In genomic region chr9:90142580-90142979, GRCh38 we compare ENCODE assay signal across 8 cellular contexts.
A peak's percentile ranks its signal among the peaks of the same experiment; 100 is the strongest.
DNase-seq lines count a peak whose midpoint lies in the region; ATAC-seq and TF ChIP-seq lines count a peak whose summit lies in the region.

No MANE protein-coding gene starts in this region.

- peaks cover 0 to 3% (median 0%) of the 10 kb centered on the region in 3 experiments for H3K9me3 ChIP-seq in naive thymus-derived CD4-positive, alpha-beta T cell (ENCODE audit: control insufficient read depth in 2 of 3, low read length in 3 of 3)
- no peaks in the 10 kb centered on the region for H3K9me3 ChIP-seq in thyroid gland

- H3K27me3 ChIP-seq in naive thymus-derived CD4-positive, alpha-beta T cell (ENCODE audit: control insufficient read depth in 2 of 2, insufficient read depth in 2 of 2, low read length in 2 of 2): no peaks in the 10 kb centered on the region
- no peaks in the 10 kb centered on the region for H3K27me3 ChIP-seq in thyroid gland

- TF ChIP-seq POLR2A in thyroid gland (IDR thresholded peaks at IDR 0.05): no peak

- no peaks in the 10 kb centered on the region for H3K4me1 ChIP-seq in naive thymus-derived CD4-positive, alpha-beta T cell (ENCODE audit: control insufficient read depth in 2 of 2, insufficient read depth in 2 of 2, low read length in 2 of 2)
- no peaks in the 10 kb centered on the region for H3K4me1 ChIP-seq in thyroid gland

- POLR2A ChIA-PET in naive thymus-derived CD4-positive, alpha-beta T cell (lab: Charles Lee): no interaction called here

- H3K9me3 Mint-ChIP-seq in naive thymus-derived CD4-positive, alpha-beta T cell: peaks cover 0 to 11% (median 3%) of the 10 kb centered on the region in 11 donors

- CTCF ChIA-PET in naive thymus-derived CD4-positive, alpha-beta T cell (lab: Charles Lee): interaction anchor here (0.7 to 2.6 kb wide), 4 partner anchors 84 to 728 kb away, joined by 3 to 8 read pairs (median 6); no protein-coding TSS in a partner anchor

- intact Hi-C loops in naive thymus-derived CD4-positive, alpha-beta T cell (cut with micrococcal nuclease): loop anchor here (1.0 to 5.0 kb wide), 5 partner anchors 77 to 615 kb away; no protein-coding TSS in a partner anchor
- intact Hi-C loops in thyroid gland (cut with DNase I): no loop called here

- peaks cover 23 to 59% (median 28%) of the 10 kb centered on the region in 5 donors for H3K27me3 Mint-ChIP-seq in naive thymus-derived CD4-positive, alpha-beta T cell

- H3K36me3 Mint-ChIP-seq in naive thymus-derived CD4-positive, alpha-beta T cell: no peaks in the 10 kb centered on the region

- H3K4me1 Mint-ChIP-seq in naive thymus-derived CD4-positive, alpha-beta T cell: peaks cover 0 to 6% (median 5%) of the 10 kb centered on the region in 7 donors

- H3K4me3 Mint-ChIP-seq in naive thymus-derived CD4-positive, alpha-beta T cell: no peak overlapping the region

- no peak overlapping the region for H3K4me3 ChIP-seq in naive thymus-derived CD4-positive, alpha-beta T cell (ENCODE audit: low read length)
- no peak overlapping the region for H3K4me3 ChIP-seq in thyroid gland (replicated peaks in 1 of 3)

- no peaks in the 10 kb centered on the region for H3K36me3 ChIP-seq in naive thymus-derived CD4-positive, alpha-beta T cell (ENCODE audit: control insufficient read depth in 2 of 3, insufficient read depth in 3 of 3, low read length in 3 of 3)
- H3K36me3 ChIP-seq in thyroid gland: no peaks in the 10 kb centered on the region

- peak; percentile 18 for DNase-seq in SKM-1 treated with dmso at 0.1 percent for 144 hours (lab: John Stamatoyannopoulos, UW; ENCODE audit: unreplicated experiment)
- DNase-seq in SKM-1 (lab: John Stamatoyannopoulos, UW; ENCODE audit: unreplicated experiment): no peak
- peak; percentile 50 for DNase-seq in NCI-H1694 (lab: John Stamatoyannopoulos, UW)
- DNase-seq in dermis blood vessel endothelial cell: peak; percentile 65
- peak in 7 of 9 donors; percentile 17 to 64 (median 49) for DNase-seq in naive thymus-derived CD4-positive, alpha-beta T cell
- peak; percentile 18 to 52 for DNase-seq in thyroid gland

- peak; percentile 49 for ATAC-seq in naive thymus-derived CD4-positive, alpha-beta T cell
- ATAC-seq in GM19035 (IDR thresholded peaks at IDR 0.05; ENCODE audit: unreplicated experiment): no peak

- WGBS in thyroid gland, 2 donors: 23 to 26% methylated on average over 5 of the region's 5 CpGs

- TF ChIP-seq CTCF in VCaP (conservative IDR thresholded peaks at IDR 0.05) (peak; percentile 77), thyroid gland (IDR thresholded peaks at IDR 0.05) (peak in 4 of 6 experiments; percentile 9 to 54 (median 39))

- H3K27ac Mint-ChIP-seq in naive thymus-derived CD4-positive, alpha-beta T cell: no peak overlapping the region

- H3K27ac ChIP-seq in VCaP: no peak overlapping the region
- no peak overlapping the region for H3K27ac ChIP-seq in naive thymus-derived CD4-positive, alpha-beta T cell (ENCODE audit: low read depth, low read length)
- no peak overlapping the region for H3K27ac ChIP-seq in thyroid gland
